Comparison of ENCODE assay signal across 2 cellular contexts in genomic region chr20:53678990-53679596, GRCh38.
TF ChIP-seq lines count a peak whose summit lies in the region.

No MANE protein-coding gene starts in this region.

TF ChIP-seq in HCT116, 20 proteins besides CTCF, POLR2A, EP300 and RAD21:
- no peak for TF ChIP-seq REST (IDR thresholded peaks at IDR 0.05; ENCODE audit: low read depth)
- TF ChIP-seq EZH2phosphoT487 (IDR thresholded peaks at IDR 0.05; ENCODE audit: borderline replicate concordance): no peak
- TF ChIP-seq SIN3A (IDR thresholded peaks at IDR 0.05; ENCODE audit: low read depth): no peak
- no peak for TF ChIP-seq YY1 (IDR thresholded peaks at IDR 0.05; ENCODE audit: extremely low read depth, insufficient replicate concordance, low read depth, low read length)
- TF ChIP-seq CBX3 (IDR thresholded peaks at IDR 0.05; ENCODE audit: low read depth): no peak
- TF ChIP-seq MAX (IDR thresholded peaks at IDR 0.05): no peak
- no peak for TF ChIP-seq EZH2 (IDR thresholded peaks at IDR 0.05)
- no peak for TF ChIP-seq POLR2AphosphoS5 (IDR thresholded peaks at IDR 0.05; ENCODE audit: low read depth, low read length)
- no peak for TF ChIP-seq ZFX (IDR thresholded peaks at IDR 0.05)
- TF ChIP-seq CEBPB (IDR thresholded peaks at IDR 0.05; ENCODE audit: low read depth): no peak
- TF ChIP-seq SRF (IDR thresholded peaks at IDR 0.05; ENCODE audit: low read depth): no peak
- no peak for TF ChIP-seq EGR1 (IDR thresholded peaks at IDR 0.05; ENCODE audit: low read depth)
- TF ChIP-seq TCF7L2 (IDR thresholded peaks at IDR 0.05; ENCODE audit: borderline replicate concordance, extremely low read depth, insufficient read depth, insufficient read length): no peak

TF ChIP-seq in GM12878, 131 proteins besides CTCF, POLR2A, EP300 and RAD21 (continued from another document):
- TF ChIP-seq ZNF592 (IDR thresholded peaks at IDR 0.05) (no peak), CEBPB (IDR thresholded peaks at IDR 0.05; ENCODE audit: borderline replicate concordance in 1 of 2, low read depth in 2 of 2, low read length in 2 of 2) (no peak), ZNF384 (IDR thresholded peaks at IDR 0.05; ENCODE audit: borderline replicate concordance, low read depth, low read length) (no peak), NFXL1 (IDR thresholded peaks at IDR 0.05; ENCODE audit: borderline replicate concordance) (peak; percentile 84; the same call in 1 of the 2 replicates), SIX5 (IDR thresholded peaks at IDR 0.05; ENCODE audit: low read depth, low read length, severe bottlenecking) (no peak), JUND (IDR thresholded peaks at IDR 0.05; ENCODE audit: low read depth, low read length) (no peak), TAF1 (IDR thresholded peaks at IDR 0.05; ENCODE audit: borderline replicate concordance, low read depth, low read length) (no peak)
